8 cellular contexts compared by ENCODE assay signal in genomic region chr14:34461334-34462131, GRCh38. TPM values are rescaled to one million over a fixed set of nuclear protein-coding genes. Genes with fewer than 3 reads are reported as not detected.
A peak's percentile ranks its signal among the peaks of the same experiment; 100 is the strongest.
DNase-seq lines count a peak whose midpoint lies in the region; TF ChIP-seq lines count a peak whose summit lies in the region.

No MANE protein-coding gene starts in this region.

- peaks cover 4% of the 10 kb centered on the region for H3K79me1 ChIP-seq in H9 (ENCODE audit: insufficient read depth, low read depth, low read length, poor library complexity, severe bottlenecking)

- peaks cover 6% of the 10 kb centered on the region for H3K4me1 ChIP-seq in H9 (ENCODE audit: insufficient read depth, low read length)

- H3K9ac ChIP-seq in H9 (ENCODE audit: extremely low read depth, insufficient read length, low read length), result peak overlapping the region; percentile 79

- peak overlapping the region; percentile 86 for H3K4me2 ChIP-seq in H9 (ENCODE audit: insufficient read depth, insufficient read length, low read length)

- no peak overlapping the region for H2BK5ac ChIP-seq in H9 (ENCODE audit: insufficient read length, low read length)

- H3K4me1 Mint-ChIP-seq in H9, result peaks cover 18 to 20% of the 10 kb centered on the region in 2 experiments

- no peak overlapping the region for H4K8ac ChIP-seq in H9 (replicated peaks; ENCODE audit: insufficient read length, low read depth, low read length)

- H2BK120ac ChIP-seq in H9 (ENCODE audit: low read depth, low read length, poor library complexity, severe bottlenecking), result no peak overlapping the region

- H3K36me3 Mint-ChIP-seq in H9 (ENCODE audit: insufficient read depth in 1 of 3, low read depth in 3 of 3), result peaks cover 2 to 4% (median 4%) of the 10 kb centered on the region in 3 experiments; a peak in 4 of 7 replicates

- no peak overlapping the region for H2BK20ac ChIP-seq in H9 (ENCODE audit: low read depth, low read length, poor library complexity, severe bottlenecking)

- no peaks in the 10 kb centered on the region for H4K20me1 ChIP-seq in H9 (ENCODE audit: control insufficient read depth, insufficient read depth, insufficient read length)

- WGBS in H9 (ENCODE audit: extremely low coverage, insufficient read length, low lambda C conversion rate), result 100% methylated on average over 1 of the region's 45 CpGs

- peak overlapping the region; percentile 4 for H3K27ac ChIP-seq in H9 (ENCODE audit: insufficient read length, low read depth, low read length)

- peak overlapping the region; percentile 92 for H3K14ac ChIP-seq in H9 (ENCODE audit: insufficient read depth, low read length)

- H3K23me2 ChIP-seq in H9 (ENCODE audit: insufficient read length, low read depth, low read length, poor library complexity, severe bottlenecking), result peaks cover 8% of the 10 kb centered on the region

- TF ChIP-seq CTCF in GM12864 (IDR thresholded peaks at IDR 0.05; ENCODE audit: low read depth, low read length, missing control alignments), result no peak
- TF ChIP-seq CTCF in H9 (conservative IDR thresholded peaks at IDR 0.05), result no peak
- no peak for TF ChIP-seq CTCF in kidney epithelial cell (IDR thresholded peaks at IDR 0.05; ENCODE audit: insufficient read depth, low read length, poor library complexity, severe bottlenecking)

- H3K56ac ChIP-seq in H9 (ENCODE audit: insufficient read length, low read depth, low read length), result no peak overlapping the region

- H4K91ac ChIP-seq in H9 (ENCODE audit: insufficient read length, low read depth, low read length), result no peak overlapping the region

- no peaks in the 10 kb centered on the region for H3K27me3 Mint-ChIP-seq in H9 (ENCODE audit: low read depth)

- no peak overlapping the region for H2AK5ac ChIP-seq in H9 (ENCODE audit: insufficient read length, low read length)

- H4K5ac ChIP-seq in H9 (ENCODE audit: insufficient read length, low read depth, low read length), result no peak overlapping the region

- DNase-seq in GM12864 (ENCODE audit: low read depth) (no peak), H9 (peak; percentile 68), LHCN-M2 (ENCODE audit: low read depth) (peak; percentile 41), SK-MEL-5 (ENCODE audit: low read depth, low spot score) (peak; percentile 55), cerebellar cortex (ENCODE audit: low spot score) (peak; percentile 65), kidney epithelial cell (ENCODE audit: low read depth) (no peak), SKM-1 treated with dmso at 0.1 percent for 144 hours (lab: John Stamatoyannopoulos, UW; ENCODE audit: unreplicated experiment) (no peak)
- peak; percentile 25 for DNase-seq in stimulated activated CD4-positive, alpha-beta T cell treated with anti-CD3 and anti-CD28 coated beads, Interleukin-1b, Interleukin-23, amount 100 ng/mL, for 48 hours

- H3K9me3 Mint-ChIP-seq in H9, result no peaks in the 10 kb centered on the region

- H3K23ac ChIP-seq in H9 (ENCODE audit: insufficient read length, low read depth, low read length), result no peak overlapping the region

- H3K4me3 Mint-ChIP-seq in H9, result peak overlapping the region; percentile 81 to 90

- no peaks in the 10 kb centered on the region for H3K36me3 ChIP-seq in kidney epithelial cell (ENCODE audit: control insufficient read depth, insufficient read depth, low read length)

- peaks cover 15% of the 10 kb centered on the region; the same call in 1 of the 2 replicates for H3K79me2 ChIP-seq in H9 (ENCODE audit: insufficient read depth, low read length)

- H3K4ac ChIP-seq in H9 (ENCODE audit: low read depth, low read length), result no peak overlapping the region

- no peak overlapping the region for H3T11ph ChIP-seq in H9 (ENCODE audit: low read length)

- no peaks in the 10 kb centered on the region for H3K9me3 ChIP-seq in H9 (ENCODE audit: control insufficient read depth, low read depth, low read length)

- no peak overlapping the region for H2BK15ac ChIP-seq in H9 (ENCODE audit: low read depth, low read length)

- H3K27ac Mint-ChIP-seq in H9, result peak overlapping the region; percentile 93 to 98 (median 97); a peak in 6 of 7 replicates

- H3K27me3 ChIP-seq in H9 (ENCODE audit: insufficient read depth, low read length) (no peaks in the 10 kb centered on the region), kidney epithelial cell (ENCODE audit: control insufficient read depth, insufficient read depth, low read length) (no peaks in the 10 kb centered on the region)

- H3K4me3 ChIP-seq in GM12864 (ENCODE audit: low read depth, low read length), result peak overlapping the region; percentile 80
- peak overlapping the region; percentile 70 for H3K4me3 ChIP-seq in kidney epithelial cell (ENCODE audit: low read depth, low read length)

- no peak overlapping the region for H2BK12ac ChIP-seq in H9 (ENCODE audit: insufficient read length, low read depth, low read length)

- in situ Hi-C loops in SK-MEL-5 (cut with HindIII; ENCODE audit: low pct_unique_long_range_greater_than_20kb, low sequenced_read_pairs), result no loop called here

- peak overlapping the region; percentile 89 for H3K18ac ChIP-seq in H9 (ENCODE audit: insufficient read length, low read depth, low read length)

- H2AFZ ChIP-seq in H9 (ENCODE audit: low read length), result no peak overlapping the region

RNA-seq across cellular contexts. Expression of gene SPTSSA, which starts 0.5 kb away (rescaled TPM):
- total RNA-seq in H9 (2021) (22.4 and 23.3 TPM in 2 replicates), LHCN-M2 (2014; rRNA removed) (10.7 and 14.6 TPM in 2 replicates), kidney epithelial cell (10.4 and 13.0 TPM in 2 replicates)
- polyA plus RNA-seq in LHCN-M2 (2012), result 12.1 TPM
- 12.4 and 13.8 TPM in 2 replicates for total RNA-seq in SK-MEL-5 (2014; rRNA removed; shearing (Covaris generic))
- 38.4 and 40.2 TPM in 2 replicates for polyA plus RNA-seq in SK-MEL-5 (2015; cell fraction: cytosol; rRNA removed)
- polyA plus RNA-seq in SK-MEL-5 (2015; cell fraction: nucleus; rRNA removed), result 25.7 and 26.2 TPM in 2 replicates

Comparison
In these comparisons a context has a peak if more than half of its experiments do, and no peak if none do; other contexts are left out.
1. DNase-seq: peak in H9 (single experiment), LHCN-M2 (single experiment), SK-MEL-5 (single experiment), cerebellar cortex (single experiment) and stimulated activated CD4-positive, alpha-beta T cell treated with anti-CD3 and anti-CD28 coated beads, Interleukin-1b, Interleukin-23, amount 100 ng/mL, for 48 hours (single experiment); none in GM12864 (single experiment), kidney epithelial cell (single experiment) and SKM-1 treated with dmso at 0.1 percent for 144 hours (single experiment).